In genomic region chr1:15408890-15409399, GRCh38 we compare ENCODE assay signal across 8 cellular contexts. TPM values are rescaled to one million over a fixed set of nuclear protein-coding genes. Genes with fewer than 3 reads are reported as not detected.
DNase-seq lines count a peak whose midpoint lies in the region; ATAC-seq and TF ChIP-seq lines count a peak whose summit lies in the region.

No MANE protein-coding gene starts in this region.

- no peak overlapping the region for H3K27ac ChIP-seq in AG04450 (ENCODE audit: low read depth, low read length)
- no peak overlapping the region for H3K27ac ChIP-seq in HUES64 (ENCODE audit: low read depth, low read length)
- no peak overlapping the region for H3K27ac ChIP-seq in muscle layer of duodenum (ENCODE audit: low read length)

- POLR2A ChIA-PET in AG04450 (lab: Yijun Ruan, JAX): no interaction called here

- peaks cover 3% of the 10 kb centered on the region; the same call in 1 of the 2 replicates for H3K9me3 ChIP-seq in AG04450 (ENCODE audit: control insufficient read depth, insufficient read depth, low read length)
- no peaks in the 10 kb centered on the region for H3K9me3 ChIP-seq in HUES64 (ENCODE audit: insufficient read depth, low read depth, low read length)
- H3K9me3 ChIP-seq in muscle layer of duodenum (ENCODE audit: control insufficient read depth in 1 of 2, low read length in 2 of 2): no peaks in the 10 kb centered on the region

- ATAC-seq in HG03378 (IDR thresholded peaks at IDR 0.05; ENCODE audit: unreplicated experiment): no peak
- ATAC-seq in GM18502 (IDR thresholded peaks at IDR 0.05; ENCODE audit: poor library complexity, unreplicated experiment): no peak

- H3K36me3 ChIP-seq in HUES64 (ENCODE audit: insufficient read depth, low read length): no peaks in the 10 kb centered on the region
- H3K36me3 ChIP-seq in muscle layer of duodenum (ENCODE audit: control insufficient read depth in 1 of 2, insufficient read depth in 2 of 2, low read length in 2 of 2): no peaks in the 10 kb centered on the region

- peaks cover 2% of the 10 kb centered on the region for H3K27me3 ChIP-seq in AG04450 (ENCODE audit: control insufficient read depth, insufficient read depth, low read length)
- H3K27me3 ChIP-seq in HUES64 (ENCODE audit: insufficient read depth, low read length): peaks cover 36% of the 10 kb centered on the region
- H3K27me3 ChIP-seq in muscle layer of duodenum (ENCODE audit: low read depth, low read length): no peaks in the 10 kb centered on the region

- 25% methylated on average over 14 of the region's 14 CpGs for WGBS in HUES64

- H3K4me1 ChIP-seq in HUES64 (ENCODE audit: insufficient read depth, low read length): peaks cover 11% of the 10 kb centered on the region
- peaks cover 0 to 27% of the 10 kb centered on the region in 2 donors for H3K4me1 ChIP-seq in muscle layer of duodenum (ENCODE audit: control insufficient read depth in 1 of 2, insufficient read depth in 2 of 2, low read length in 2 of 2)

- DNase-seq in AG04450 (ENCODE audit: low read depth, low spot score) (no peak), cardiac fibroblast (ENCODE audit: low read depth in 2 of 2) (no peak), GOT3 (lab: John Stamatoyannopoulos, UW) (no peak), NCI-H1105 treated with DMSO at 0.1 percent for 48 hours (lab: John Stamatoyannopoulos, UW) (no peak)

- peak overlapping the region; percentile 82 for H3K4me3 ChIP-seq in AG04450 (ENCODE audit: low read depth, low read length)
- peak overlapping the region; percentile 77 for H3K4me3 ChIP-seq in HUES64 (ENCODE audit: low read length)
- H3K4me3 ChIP-seq in cardiac fibroblast (replicated peaks in 1 of 2; ENCODE audit: low read depth in 2 of 2, low read length in 2 of 2): peak overlapping the region; percentile 42 to 82
- H3K4me3 ChIP-seq in muscle layer of duodenum (ENCODE audit: low read depth in 1 of 2, low read length in 2 of 2): peak overlapping the region; percentile 56 to 74

- CTCF ChIA-PET in AG04450 (lab: Charles Lee): no interaction called here

- TF ChIP-seq CTCF in AG04450 (IDR thresholded peaks at IDR 0.05; ENCODE audit: low read depth, low read length) (no peak), cardiac fibroblast (IDR thresholded peaks at IDR 0.05; ENCODE audit: low read depth, low read length) (no peak)

- peak overlapping the region; percentile 65 for H3K9ac ChIP-seq in HUES64 (ENCODE audit: low read depth, low read length)

RNA-seq across cellular contexts. Expression of gene EFHD2, which starts 0.7 kb away (rescaled TPM):
- 30.4 and 35.7 TPM in 2 replicates for polyA plus RNA-seq in AG04450 (2011; rRNA removed)
- polyA minus RNA-seq in AG04450 (2011; rRNA and poly(A)+ RNA removed): 13.2 and 14.1 TPM in 2 replicates
- 15.1 TPM for polyA plus RNA-seq in HUES64 (2013, experiment 1 of 2)
- 15.3 TPM for polyA plus RNA-seq in HUES64 (2013, experiment 2 of 2)

RNA-seq across cellular contexts. Expression of gene CTRC, which starts 29.3 kb away (rescaled TPM):
- polyA plus RNA-seq in AG04450 (2011; rRNA removed): not detected in 2 replicates
- 3.0 TPM in 1 of 2 replicates, not detected in the other for polyA minus RNA-seq in AG04450 (2011; rRNA and poly(A)+ RNA removed)
- polyA plus RNA-seq in HUES64 (2013, experiment 1 of 2): not detected
- polyA plus RNA-seq in HUES64 (2013, experiment 2 of 2): not detected

RNA-seq across cellular contexts. Expression of gene CELA2A, which starts 47.6 kb away (rescaled TPM):
- polyA plus RNA-seq in AG04450 (2011; rRNA removed): not detected in 2 replicates
- not detected in 2 replicates for polyA minus RNA-seq in AG04450 (2011; rRNA and poly(A)+ RNA removed)
- polyA plus RNA-seq in HUES64 (2013, experiment 1 of 2): not detected
- polyA plus RNA-seq in HUES64 (2013, experiment 2 of 2): not detected
